In genomic region chr3:134991472-134992010, GRCh38 we compare ENCODE assay signal across 20 cellular contexts.
DNase-seq lines count a peak whose midpoint lies in the region; FAIRE-seq and TF ChIP-seq lines count a peak whose summit lies in the region.
"Had no signal": no experiment of that assay in that cellular context is flagged by ENCODE, and none has a peak within 500 bp of the region (broad histone marks: within the 10 kb centered on the region; RNA-seq: fewer than 3 reads in every experiment).

No MANE protein-coding gene starts in this region.

- no peaks in the 10 kb centered on the region for H3K9me3 Mint-ChIP-seq in H9
- no peaks in the 10 kb centered on the region for H3K9me3 Mint-ChIP-seq in endodermal cell
- H3K9me3 Mint-ChIP-seq in neural progenitor cell: no peaks in the 10 kb centered on the region
- H3K9me3 Mint-ChIP-seq: CD4-positive, alpha-beta T cell had no signal

- H3K4me2 ChIP-seq in H9 (ENCODE audit: insufficient read depth, insufficient read length, low read length): no peak overlapping the region
- peak overlapping the region; percentile 7 for H3K4me2 ChIP-seq in neural progenitor cell
- H3K4me2 ChIP-seq: A549 had no signal

- peaks cover 14% of the 10 kb centered on the region for H3F3A ChIP-seq in neural progenitor cell (ENCODE audit: low read depth)

- H2BK15ac ChIP-seq in H9 (ENCODE audit: low read depth, low read length): no peak overlapping the region

- H4K5ac ChIP-seq in H9 (ENCODE audit: insufficient read length, low read depth, low read length): no peak overlapping the region

- no peak overlapping the region for H3K4me3 Mint-ChIP-seq in H9
- H3K4me3 Mint-ChIP-seq in endodermal cell: no peak overlapping the region
- peak overlapping the region; percentile 30 for H3K4me3 Mint-ChIP-seq in neural progenitor cell
- H3K4me3 Mint-ChIP-seq: CD4-positive, alpha-beta T cell had no signal

- H3K36me3 Mint-ChIP-seq in H9 (ENCODE audit: insufficient read depth in 1 of 3, low read depth in 3 of 3): no peaks in the 10 kb centered on the region
- no peaks in the 10 kb centered on the region for H3K36me3 Mint-ChIP-seq in endodermal cell (ENCODE audit: low read depth)
- H3K36me3 Mint-ChIP-seq in neural progenitor cell: no peaks in the 10 kb centered on the region

- no peaks in the 10 kb centered on the region for H3K27me3 Mint-ChIP-seq in H9 (ENCODE audit: low read depth)
- peaks cover 28% of the 10 kb centered on the region for H3K27me3 Mint-ChIP-seq in endodermal cell (ENCODE audit: insufficient read depth)
- H3K27me3 Mint-ChIP-seq in neural progenitor cell (ENCODE audit: insufficient read depth, low read depth): peaks cover 2% of the 10 kb centered on the region
- H3K27me3 Mint-ChIP-seq: CD4-positive, alpha-beta T cell had no signal

- intact Hi-C loops in breast epithelium (cut with DNase I; ENCODE audit: low total_unique reads): loop anchor here (10.0 kb wide), 1 partner anchor 1967 kb away; no protein-coding TSS in a partner anchor

- H2AFZ ChIP-seq in H9 (ENCODE audit: low read length) (no peak overlapping the region), neural progenitor cell (replicated peaks) (no peak overlapping the region)

- no peak overlapping the region for H3K56ac ChIP-seq in H9 (ENCODE audit: insufficient read length, low read depth, low read length)

- H3K9me3 ChIP-seq in H9 (ENCODE audit: control insufficient read depth, low read depth, low read length) (no peaks in the 10 kb centered on the region), endodermal cell (ENCODE audit: control insufficient read depth, low read length) (no peaks in the 10 kb centered on the region), neural progenitor cell (ENCODE audit: low read depth) (no peaks in the 10 kb centered on the region), breast epithelium (no peaks in the 10 kb centered on the region)
- H3K9me3 ChIP-seq: A549; BLaER1 treated with 17β-estradiol and CSF1 and Interleukin-3, amounts not matched to agents 10 nM and 100 nM had no signal

- no peak overlapping the region for H3T11ph ChIP-seq in H9 (ENCODE audit: low read length)

- H3K23me2 ChIP-seq in H9 (ENCODE audit: insufficient read length, low read depth, low read length, poor library complexity, severe bottlenecking): no peaks in the 10 kb centered on the region

- no peaks in the 10 kb centered on the region for H3K79me1 ChIP-seq in H9 (ENCODE audit: insufficient read depth, low read depth, low read length, poor library complexity, severe bottlenecking)

- no peak overlapping the region for H4K8ac ChIP-seq in H9 (replicated peaks; ENCODE audit: insufficient read length, low read depth, low read length)

- H2BK120ac ChIP-seq in H9 (ENCODE audit: low read depth, low read length, poor library complexity, severe bottlenecking): no peak overlapping the region

- no peak overlapping the region for H3K14ac ChIP-seq in H9 (ENCODE audit: insufficient read depth, low read length)

- H3K4me1 Mint-ChIP-seq in H9: peaks cover 18 to 23% of the 10 kb centered on the region in 2 experiments
- peaks cover 12% of the 10 kb centered on the region for H3K4me1 Mint-ChIP-seq in endodermal cell
- H3K4me1 Mint-ChIP-seq in neural progenitor cell: peaks cover 36% of the 10 kb centered on the region

- no peak overlapping the region for H2BK5ac ChIP-seq in H9 (ENCODE audit: insufficient read length, low read length)

- no CpG with 5 or more reads among the region's 2 CpGs for WGBS in H9 (ENCODE audit: extremely low coverage, insufficient read length, low lambda C conversion rate)
- WGBS in endodermal cell (ENCODE audit: insufficient coverage in 1 of 2, insufficient read length in 1 of 2), 2 experiments: 67 to 82% methylated on average over 1 to 2 of the region's 2 CpGs

- no peak overlapping the region for H2BK12ac ChIP-seq in H9 (ENCODE audit: insufficient read length, low read depth, low read length)

- no peak overlapping the region for H2AK5ac ChIP-seq in H9 (ENCODE audit: insufficient read length, low read length)

- no peak overlapping the region for H2BK20ac ChIP-seq in H9 (ENCODE audit: low read depth, low read length, poor library complexity, severe bottlenecking)

- DNase-seq in H9 (no peak), NCI-H526 treated with DMSO at 0.1 percent for 48 hours (lab: John Stamatoyannopoulos, UW) (peak; percentile 60), endodermal cell (no peak), neural progenitor cell (ENCODE audit: low spot score) (no peak), RCC 7860 (ENCODE audit: low spot score) (no peak), breast epithelium (ENCODE audit: low spot score in 2 of 2) (no peak), hepatic stellate cell (ENCODE audit: low spot score) (no peak)
- DNase-seq: AML-193; CD4-positive, alpha-beta T cell; COR-L47; DMS53; NCI-H1092 treated with DMSO at 0.1 percent for 48 hours; NCI-H1436; NCI-H1930; NCI-H2227 treated with DMSO at 0.1 percent for 48 hours; NCI-H774 had no signal

- H3K9ac ChIP-seq in H9 (ENCODE audit: extremely low read depth, insufficient read length, low read length): no peak overlapping the region
- no peak overlapping the region for H3K9ac ChIP-seq in endodermal cell (ENCODE audit: extremely low read depth, low read length, poor library complexity, severe bottlenecking)
- no peak overlapping the region for H3K9ac ChIP-seq in neural progenitor cell
- H3K9ac ChIP-seq: BLaER1 treated with 17β-estradiol and CSF1 and Interleukin-3, amounts not matched to agents 10 nM and 100 nM had no signal

- H3K23ac ChIP-seq in H9 (ENCODE audit: insufficient read length, low read depth, low read length): no peak overlapping the region

- TF ChIP-seq CTCF in H9 (conservative IDR thresholded peaks at IDR 0.05): no peak
- TF ChIP-seq CTCF in endodermal cell (conservative IDR thresholded peaks at IDR 0.05): no peak
- TF ChIP-seq CTCF in neural progenitor cell (IDR thresholded peaks at IDR 0.05): no peak
- TF ChIP-seq CTCF in breast epithelium (IDR thresholded peaks at IDR 0.05): no peak

- H3K27ac Mint-ChIP-seq in H9 (peak overlapping the region in 2 of 3 experiments; percentile 35 to 63; a peak in 5 of 7 replicates), endodermal cell (peak overlapping the region; percentile 62), neural progenitor cell (peak overlapping the region; percentile 55)
- H3K27ac Mint-ChIP-seq: CD4-positive, alpha-beta T cell had no signal

- no peak overlapping the region for H3K4ac ChIP-seq in H9 (ENCODE audit: low read depth, low read length)

- H4K20me1 ChIP-seq in H9 (ENCODE audit: control insufficient read depth, insufficient read depth, insufficient read length): no peaks in the 10 kb centered on the region
- no peaks in the 10 kb centered on the region for H4K20me1 ChIP-seq in neural progenitor cell (ENCODE audit: low read depth)
- H4K20me1 ChIP-seq: BLaER1 treated with 17β-estradiol and CSF1 and Interleukin-3, amounts not matched to agents 10 nM and 100 nM had no signal

- no peak for TF ChIP-seq POLR2A in breast epithelium (IDR thresholded peaks at IDR 0.05)

- no peak overlapping the region for H3K27ac ChIP-seq in H9 (ENCODE audit: insufficient read length, low read depth, low read length)
- no peak overlapping the region for H3K27ac ChIP-seq in endodermal cell (ENCODE audit: low read depth, low read length)
- H3K27ac ChIP-seq in neural progenitor cell: no peak overlapping the region
- no peak overlapping the region for H3K27ac ChIP-seq in breast epithelium
- H3K27ac ChIP-seq: A549; BLaER1 treated with 17β-estradiol and CSF1 and Interleukin-3, amounts not matched to agents 10 nM and 100 nM; HL-60 had no signal

- peaks cover 7% of the 10 kb centered on the region for H3K4me1 ChIP-seq in H9 (ENCODE audit: insufficient read depth, low read length)
- no peaks in the 10 kb centered on the region for H3K4me1 ChIP-seq in endodermal cell (ENCODE audit: control insufficient read depth, insufficient read depth, low read length)
- H3K4me1 ChIP-seq in neural progenitor cell: peaks cover 36% of the 10 kb centered on the region
- H3K4me1 ChIP-seq in breast epithelium: no peaks in the 10 kb centered on the region
- H3K4me1 ChIP-seq: A549 had no signal

- H3K18ac ChIP-seq in H9 (ENCODE audit: insufficient read length, low read depth, low read length): no peak overlapping the region

- H3K36me3 ChIP-seq in endodermal cell (ENCODE audit: control insufficient read depth, insufficient read depth, low read length): no peaks in the 10 kb centered on the region
- no peaks in the 10 kb centered on the region for H3K36me3 ChIP-seq in neural progenitor cell
- H3K36me3 ChIP-seq in breast epithelium: no peaks in the 10 kb centered on the region
- H3K36me3 ChIP-seq: BLaER1 treated with 17β-estradiol and CSF1 and Interleukin-3, amounts not matched to agents 10 nM and 100 nM had no signal

- FAIRE-seq in RCC 7860 (lab: Jason Lieb, UNC): no peak
- FAIRE-seq: A549, G401.6 had no signal

- H3K4me3 ChIP-seq in endodermal cell (ENCODE audit: low read length) (no peak overlapping the region), neural progenitor cell (no peak overlapping the region), breast epithelium (no peak overlapping the region)
- H3K4me3 ChIP-seq: A549; BLaER1 treated with 17β-estradiol and CSF1 and Interleukin-3, amounts not matched to agents 10 nM and 100 nM had no signal

- no peak overlapping the region for H4K91ac ChIP-seq in H9 (ENCODE audit: insufficient read length, low read depth, low read length)

- H3K27me3 ChIP-seq in H9 (ENCODE audit: insufficient read depth, low read length) (no peaks in the 10 kb centered on the region), endodermal cell (ENCODE audit: control insufficient read depth, insufficient read depth, low read length, poor library complexity, severe bottlenecking) (peaks cover 60% of the 10 kb centered on the region), neural progenitor cell (no peaks in the 10 kb centered on the region), breast epithelium (no peaks in the 10 kb centered on the region)
- H3K27me3 ChIP-seq: BLaER1 treated with 17β-estradiol and CSF1 and Interleukin-3, amounts not matched to agents 10 nM and 100 nM had no signal

- H3K79me2 ChIP-seq in H9 (ENCODE audit: insufficient read depth, low read length) (no peaks in the 10 kb centered on the region), neural progenitor cell (ENCODE audit: low read depth) (no peaks in the 10 kb centered on the region)
